In the genomic region with DNA sequence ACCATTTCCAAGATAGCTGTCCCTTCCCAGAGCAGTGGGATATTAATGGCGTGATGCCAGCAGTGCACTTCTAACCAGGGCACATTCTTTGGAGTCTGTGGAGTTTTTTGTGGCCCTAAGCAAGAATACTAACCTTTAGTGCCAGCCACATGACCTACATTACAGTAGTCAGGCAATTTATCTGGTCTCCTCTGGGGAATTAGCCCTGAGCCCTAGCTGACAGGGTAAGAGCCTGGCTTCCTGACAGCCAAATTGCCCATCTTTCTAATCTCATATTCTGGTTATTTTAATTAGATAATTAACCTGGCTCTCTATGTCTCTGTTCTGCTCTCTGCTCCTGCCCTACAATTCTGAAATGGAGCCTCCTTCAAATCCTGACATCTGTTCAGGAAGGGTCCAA, we compare ENCODE assay signal across 36 cellular contexts. TPM values are rescaled to one million over a fixed set of nuclear protein-coding genes. Genes with fewer than 3 reads are reported as not detected.
"Had no signal": no experiment of that assay in that cellular context is flagged by ENCODE, and none has a peak within 500 bp of the region (broad histone marks: within the 10 kb centered on the region; RNA-seq: fewer than 3 reads in every experiment).

No MANE protein-coding gene starts in this region.

- H3K9me3 Mint-ChIP-seq: naive B cell; neural crest cell; stimulated activated memory B cell treated with anti-CD40 and anti-IgM and Interleukin-4, amounts not matched to agents 10 μg/mL and 1 μg/mL and 100 μg/mL, for 72 hours had no signal

- H3K27ac Mint-ChIP-seq: activated naive CD8-positive, alpha-beta T cell; naive B cell; stimulated activated memory B cell treated with anti-CD40 and anti-IgM and Interleukin-4, amounts not matched to agents 10 μg/mL and 1 μg/mL and 100 μg/mL, for 72 hours; WTC11 had no signal

- H3K9me3 ChIP-seq: adrenal gland, body of pancreas, colonic mucosa, pancreas, prostate gland, thyroid gland, vagina had no signal

- ATAC-seq: body of pancreas; left cardiac atrium; left ventricle myocardium superior; pancreas; sciatic nerve; stimulated activated memory B cell treated with anti-CD40 and anti-IgM and Interleukin-4, amounts not matched to agents 10 μg/mL and 1 μg/mL and 100 μg/mL, for 72 hours; WTC11 had no signal

- H3K4me1 ChIP-seq: colonic mucosa, prostate gland had no signal

- H3K27ac ChIP-seq: adrenal gland, body of pancreas, colonic mucosa, pancreas, prostate gland, stomach, thyroid gland, upper lobe of left lung, vagina had no signal

- H3K4me3 Mint-ChIP-seq: activated naive CD8-positive, alpha-beta T cell; naive B cell; neural crest cell; stimulated activated memory B cell treated with anti-CD40 and anti-IgM and Interleukin-4, amounts not matched to agents 10 μg/mL and 1 μg/mL and 100 μg/mL, for 72 hours; WTC11 had no signal

- H3K36me3 ChIP-seq: adrenal gland, colonic mucosa, pancreas, prostate gland, thyroid gland, upper lobe of left lung, vagina had no signal

- H3K4me3 ChIP-seq: adrenal gland, body of pancreas, colonic mucosa, pancreas, prostate gland, stomach, thyroid gland, upper lobe of left lung, vagina had no signal

- H3K36me3 Mint-ChIP-seq: naive B cell had no signal

- H3K27me3 Mint-ChIP-seq: activated naive CD8-positive, alpha-beta T cell; naive B cell; stimulated activated memory B cell treated with anti-CD40 and anti-IgM and Interleukin-4, amounts not matched to agents 10 μg/mL and 1 μg/mL and 100 μg/mL, for 72 hours had no signal

- H3K27me3 ChIP-seq: adrenal gland, body of pancreas, colonic mucosa, pancreas, stomach, thyroid gland, upper lobe of left lung, vagina had no signal

- DNase-seq: activated CD4-positive, alpha-beta T cell treated with anti-CD3 and anti-CD28 coated beads for 4 hours; activated CD4-positive, alpha-beta T cell treated with anti-CD3 and anti-CD28 coated beads, Interleukin-2, amount 50 U/mL, for 4 hours; activated effector memory CD4-positive, alpha-beta T cell treated with Interleukin-2 at 50 U/mL for 16 hours; activated naive CD4-positive, alpha-beta T cell treated with Interleukin-2 at 50 U/mL for 16 hours; activated T-cell treated with anti-CD3 and anti-CD28 coated beads for 4 hours; adrenal gland; aorta; body of pancreas; cerebellar nuclear complex; colonic mucosa; effector CD8-positive, alpha-beta T cell; head of caudate nucleus; hippocampal formation; left cardiac atrium; left ventricle myocardium superior; naive B cell; nucleus accumbens; pancreas; retina; small intestine; stimulated activated CD4-positive, alpha-beta T cell treated with anti-CD3 and anti-CD28 coated beads, Interleukin-1b, Interleukin-23, amount 100 ng/mL, for 48 hours; stimulated activated CD4-positive, alpha-beta T cell treated with anti-CD3 and anti-CD28 coated beads, Interleukin-4, amount 100 ng/mL, for 4 hours; stimulated activated CD8-positive, alpha-beta memory T cell treated with anti-CD3 and anti-CD28 coated beads, Interleukin-4, amount 100 ng/mL, for 48 hours; stomach; T-helper 2 cell; thyroid gland; upper lobe of left lung had no signal

RNA-seq across cellular contexts. Expression of a gene that starts 5.2 kb away (rescaled TPM):
- total RNA-seq: body of pancreas, mesenteric fat pad, vagina, WTC11 had no signal

RNA-seq across cellular contexts. Expression of a gene that starts 57.0 kb away (rescaled TPM):
- total RNA-seq: body of pancreas, colonic mucosa had no signal
- polyA plus RNA-seq: keratinocyte had no signal
